In genomic region chr17:29726721-29727252, GRCh38 we compare ENCODE assay signal across 8 cellular contexts.
A peak's percentile ranks its signal among the peaks of the same experiment; 100 is the strongest.
DNase-seq lines count a peak whose midpoint lies in the region; ATAC-seq and TF ChIP-seq lines count a peak whose summit lies in the region.

No MANE protein-coding gene starts in this region.

- no peak overlapping the region for H3K4me3 Mint-ChIP-seq in neural crest cell

- peaks cover 7% of the 10 kb centered on the region for H3K36me3 Mint-ChIP-seq in neural crest cell (ENCODE audit: low read depth)

- peak overlapping the region; percentile 70 for H3K27ac Mint-ChIP-seq in neural crest cell (ENCODE audit: unreplicated experiment)

- H3K4me1 Mint-ChIP-seq in neural crest cell, result peaks cover 43% of the 10 kb centered on the region

- DNase-seq in ELR (ENCODE audit: low read depth), result peak; percentile 50
- DNase-seq in NCI-H146 (lab: John Stamatoyannopoulos, UW), result peak; percentile 39
- peak; percentile 46 for DNase-seq in central memory CD4-positive, alpha-beta T cell
- DNase-seq in neural crest cell (ENCODE audit: low read depth, low spot score), result no peak
- DNase-seq in activated effector memory CD4-positive, alpha-beta T cell treated with anti-CD3 and anti-CD28 coated beads, Interleukin-2, amount 50 U/mL, for 16 hours, result no peak

- no peak for ATAC-seq in GM19397 (IDR thresholded peaks at IDR 0.05; ENCODE audit: unreplicated experiment)
- no peak for ATAC-seq in HG02678 (IDR thresholded peaks at IDR 0.05; ENCODE audit: unreplicated experiment)
- ATAC-seq in GM18517 (IDR thresholded peaks at IDR 0.05; ENCODE audit: unreplicated experiment), result no peak

- peaks cover 7% of the 10 kb centered on the region for H3K9me3 Mint-ChIP-seq in neural crest cell

- TF ChIP-seq CTCF in neural crest cell (conservative IDR thresholded peaks at IDR 0.05), result no peak

- H3K27me3 Mint-ChIP-seq in neural crest cell (ENCODE audit: low read depth), result no peaks in the 10 kb centered on the region

Comparison
In these comparisons a context has a peak if more than half of its experiments do, and no peak if none do; other contexts are left out.
1. DNase-seq: peak in ELR (single experiment), NCI-H146 (single experiment) and central memory CD4-positive, alpha-beta T cell (single experiment); none in neural crest cell (single experiment) and activated effector memory CD4-positive, alpha-beta T cell treated with anti-CD3 and anti-CD28 coated beads, Interleukin-2, amount 50 U/mL, for 16 hours (single experiment).